8 cellular contexts compared by ENCODE assay signal in genomic region chr2:70142590-70143313, GRCh38. TPM values are rescaled to one million over a fixed set of nuclear protein-coding genes. Genes with fewer than 3 reads are reported as not detected.
A peak's percentile ranks its signal among the peaks of the same experiment; 100 is the strongest.
DNase-seq lines count a peak whose midpoint lies in the region; ATAC-seq and TF ChIP-seq lines count a peak whose summit lies in the region.

No MANE protein-coding gene starts in this region.

- H3K27ac ChIP-seq in muscle layer of colon (ENCODE audit: low read depth, low read length) = peak overlapping the region; percentile 92

- peak; percentile 98 for DNase-seq in DMS79 treated with DMSO at 0.1 percent for 48 hours (lab: John Stamatoyannopoulos, UW)
- DNase-seq in Jurkat, Clone E6-1 (ENCODE audit: low read depth, low spot score) = peak; percentile 98
- peak; percentile 71 for DNase-seq in OCI-M2 (lab: John Stamatoyannopoulos, UW; ENCODE audit: unreplicated experiment)
- DNase-seq in activated T-cell treated with anti-CD3 and anti-CD28 coated beads, Interleukin-2, amount 50 U/mL, for 1 hour = peak; percentile 99
- peak; percentile 100 for DNase-seq in erythroblast (lab: John Stamatoyannopoulos, UW)
- peak; percentile 99 to 100 for DNase-seq in stimulated activated CD8-positive, alpha-beta memory T cell treated with anti-CD3 and anti-CD28 coated beads, Interleukin-7, amount 100 ng/mL, for 1 hour (ENCODE audit: low read depth in 2 of 2)

- no peaks in the 10 kb centered on the region for H3K27me3 ChIP-seq in muscle layer of colon (ENCODE audit: control insufficient read depth in 1 of 2, insufficient read depth in 2 of 2, low read length in 2 of 2)

- TF ChIP-seq POLR2A in erythroblast (IDR thresholded peaks at IDR 0.05; ENCODE audit: low read length) = peak; percentile 89

- peak overlapping the region; percentile 54 for H3K4me3 ChIP-seq in Jurkat, Clone E6-1 (ENCODE audit: low read length)
- H3K4me3 ChIP-seq in muscle layer of colon (ENCODE audit: low read depth in 1 of 2, low read length in 2 of 2) = peak overlapping the region; percentile 14 to 62

- peaks cover 20% of the 10 kb centered on the region for H3K4me1 ChIP-seq in muscle layer of colon (ENCODE audit: insufficient read depth, low read length)

- H3K9me3 ChIP-seq in muscle layer of colon (ENCODE audit: low read length) = no peaks in the 10 kb centered on the region

- peak overlapping the region; percentile 86 for H3K9ac ChIP-seq in muscle layer of colon (ENCODE audit: low read length)

- peak; percentile 58 for ATAC-seq in GM21717 (IDR thresholded peaks at IDR 0.05; ENCODE audit: unreplicated experiment)

- no peaks in the 10 kb centered on the region for H3K36me3 ChIP-seq in muscle layer of colon (ENCODE audit: insufficient read depth, low read length)

RNA-seq across cellular contexts. Expression of gene C2orf42, which starts 48.1 kb away (rescaled TPM):
- 13.3 TPM for polyA plus RNA-seq in Jurkat, Clone E6-1 (2012; ENCODE audit: insufficient read depth, insufficient read length)

RNA-seq across cellular contexts. Expression of gene PCBP1, which starts 55.5 kb away (rescaled TPM):
- polyA plus RNA-seq in Jurkat, Clone E6-1 (2012; ENCODE audit: insufficient read depth, insufficient read length) = 284 TPM

Comparison
In these comparisons a context has a peak if more than half of its experiments do, and no peak if none do; other contexts are left out.
1. Peak in every context shown above with its lines: DNase-seq, ATAC-seq, H3K4me3 ChIP-seq and H3K27ac ChIP-seq.